ENCODE assay signal across 11 cellular contexts in the genomic region with DNA sequence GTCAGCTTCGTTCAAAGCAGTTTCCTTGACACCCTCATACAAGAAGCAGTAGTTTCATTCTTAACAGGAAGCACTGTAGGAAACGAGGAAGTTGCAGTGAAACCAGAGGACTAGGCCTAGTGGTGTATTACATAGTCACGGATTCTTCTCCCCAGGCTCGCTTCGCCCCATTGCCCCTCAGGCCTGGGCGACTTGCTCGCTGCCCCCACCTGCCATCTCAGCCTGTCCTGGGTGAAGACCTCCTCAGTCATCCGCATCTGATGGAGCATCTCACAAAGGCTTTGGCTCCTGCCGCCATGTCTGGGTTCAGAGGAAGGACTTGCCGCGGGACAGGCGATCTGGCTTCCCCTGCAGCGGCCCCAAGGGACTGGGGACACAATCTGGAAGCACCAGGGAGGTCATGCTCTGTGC.
DNase-seq lines count a peak whose midpoint lies in the region; ATAC-seq and TF ChIP-seq lines count a peak whose summit lies in the region.
"Had no signal": no experiment of that assay in that cellular context is flagged by ENCODE, and none has a peak within 500 bp of the region (broad histone marks: within the 10 kb centered on the region; RNA-seq: fewer than 3 reads in every experiment).

No MANE protein-coding gene starts in this region.

- H2BK20ac ChIP-seq in H9 (ENCODE audit: low read depth, low read length, poor library complexity, severe bottlenecking): no peak overlapping the region

- ATAC-seq in GM18870 (IDR thresholded peaks at IDR 0.05; ENCODE audit: unreplicated experiment) (peak; percentile 94), memory B cell (ENCODE audit: low read depth) (peak; percentile 98)

- H3K9me3 Mint-ChIP-seq in H9: peaks cover 0 to 5% of the 10 kb centered on the region in 2 experiments; a peak in 3 of 5 replicates
- H3K9me3 Mint-ChIP-seq in memory B cell: peaks cover 1% of the 10 kb centered on the region
- H3K9me3 Mint-ChIP-seq in type B pancreatic cell: peaks cover 8% of the 10 kb centered on the region
- H3K9me3 Mint-ChIP-seq: activated CD4-positive, alpha-beta T cell treated with anti-CD3 and anti-CD28 coated beads, Interleukin-2, amount 10 ng/mL, durations not matched to agents 7 days and 5 days had no signal

- no peak overlapping the region for H2BK5ac ChIP-seq in H9 (ENCODE audit: insufficient read length, low read length)

- H4K5ac ChIP-seq in H9 (ENCODE audit: insufficient read length, low read depth, low read length): no peak overlapping the region

- no peak for TF ChIP-seq POLR2A in erythroblast (IDR thresholded peaks at IDR 0.05; ENCODE audit: low read length)

- no peaks in the 10 kb centered on the region for H3K9me3 ChIP-seq in H9 (ENCODE audit: control insufficient read depth, low read depth, low read length)
- no peaks in the 10 kb centered on the region for H3K9me3 ChIP-seq in Karpas-422 (ENCODE audit: low read length)

- H2AK5ac ChIP-seq in H9 (ENCODE audit: insufficient read length, low read length): no peak overlapping the region

- H3K4ac ChIP-seq in H9 (ENCODE audit: low read depth, low read length): no peak overlapping the region

- WGBS in H9 (ENCODE audit: extremely low coverage, insufficient read length, low lambda C conversion rate): no CpG with 5 or more reads among the region's 13 CpGs

- no peak overlapping the region for H2BK12ac ChIP-seq in H9 (ENCODE audit: insufficient read length, low read depth, low read length)

- H3K27me3 ChIP-seq in H9 (ENCODE audit: insufficient read depth, low read length) (no peaks in the 10 kb centered on the region), Karpas-422 (ENCODE audit: low read length) (0 out of 2 replicates have a peak, but pooled peaks cover 4% of the 10 kb centered on the region)
- H3K27me3 ChIP-seq: cardiac muscle cell had no signal

- H3K4me3 Mint-ChIP-seq in H9 (no peak overlapping the region), memory B cell (peak overlapping the region; percentile 40), type B pancreatic cell (no peak overlapping the region)
- H3K4me3 Mint-ChIP-seq: activated CD4-positive, alpha-beta T cell treated with anti-CD3 and anti-CD28 coated beads, Interleukin-2, amount 10 ng/mL, durations not matched to agents 7 days and 5 days had no signal

- H4K20me1 ChIP-seq in H9 (ENCODE audit: control insufficient read depth, insufficient read depth, insufficient read length): no peaks in the 10 kb centered on the region
- H4K20me1 ChIP-seq in Karpas-422 (ENCODE audit: insufficient read depth, low read depth, low read length): no peaks in the 10 kb centered on the region

- H3K79me2 ChIP-seq in H9 (ENCODE audit: insufficient read depth, low read length): no peaks in the 10 kb centered on the region
- H3K79me2 ChIP-seq in Karpas-422 (ENCODE audit: low read length): no peaks in the 10 kb centered on the region

- H2BK120ac ChIP-seq in H9 (ENCODE audit: low read depth, low read length, poor library complexity, severe bottlenecking): no peak overlapping the region

- TF ChIP-seq CTCF in H9 (conservative IDR thresholded peaks at IDR 0.05) (no peak), type B pancreatic cell (conservative IDR thresholded peaks at IDR 0.05) (no peak)

- no peak overlapping the region for H3K14ac ChIP-seq in H9 (ENCODE audit: insufficient read depth, low read length)

- no peaks in the 10 kb centered on the region for H3K36me3 Mint-ChIP-seq in H9 (ENCODE audit: insufficient read depth in 1 of 3, low read depth in 3 of 3)
- no peaks in the 10 kb centered on the region for H3K36me3 Mint-ChIP-seq in memory B cell
- no peaks in the 10 kb centered on the region for H3K36me3 Mint-ChIP-seq in type B pancreatic cell

- H3K27me3 Mint-ChIP-seq in H9 (ENCODE audit: low read depth): no peaks in the 10 kb centered on the region
- H3K27me3 Mint-ChIP-seq in memory B cell: no peaks in the 10 kb centered on the region
- no peaks in the 10 kb centered on the region for H3K27me3 Mint-ChIP-seq in type B pancreatic cell

- H3K9ac ChIP-seq in H9 (ENCODE audit: extremely low read depth, insufficient read length, low read length): no peak overlapping the region
- H3K9ac ChIP-seq in Karpas-422 (ENCODE audit: low read length): no peak overlapping the region

- H3K27ac Mint-ChIP-seq in H9 (no peak overlapping the region), memory B cell (peak overlapping the region; percentile 73), type B pancreatic cell (no peak overlapping the region)
- H3K27ac Mint-ChIP-seq: activated CD4-positive, alpha-beta T cell treated with anti-CD3 and anti-CD28 coated beads, Interleukin-2, amount 10 ng/mL, durations not matched to agents 7 days and 5 days had no signal

- no peak overlapping the region for H4K8ac ChIP-seq in H9 (replicated peaks; ENCODE audit: insufficient read length, low read depth, low read length)

- H3K4me1 Mint-ChIP-seq in H9 (no peaks in the 10 kb centered on the region), memory B cell (peaks cover 7% of the 10 kb centered on the region), type B pancreatic cell (ENCODE audit: unreplicated experiment) (no peaks in the 10 kb centered on the region)
- H3K4me1 Mint-ChIP-seq: activated CD4-positive, alpha-beta T cell treated with anti-CD3 and anti-CD28 coated beads, Interleukin-2, amount 10 ng/mL, durations not matched to agents 7 days and 5 days had no signal

- no peak overlapping the region for H3K4me2 ChIP-seq in H9 (ENCODE audit: insufficient read depth, insufficient read length, low read length)
- peak overlapping the region; percentile 27 for H3K4me2 ChIP-seq in Karpas-422 (ENCODE audit: low read depth, low read length, poor library complexity, severe bottlenecking)

- H3K18ac ChIP-seq in H9 (ENCODE audit: insufficient read length, low read depth, low read length): no peak overlapping the region

- H2AFZ ChIP-seq in H9 (ENCODE audit: low read length) (no peak overlapping the region), Karpas-422 (ENCODE audit: low read length) (peak overlapping the region; percentile 60)

- H3K23me2 ChIP-seq in H9 (ENCODE audit: insufficient read length, low read depth, low read length, poor library complexity, severe bottlenecking): no peaks in the 10 kb centered on the region

- H3K36me3 ChIP-seq in Karpas-422 (ENCODE audit: insufficient read depth, low read length): no peaks in the 10 kb centered on the region
- H3K36me3 ChIP-seq: cardiac muscle cell had no signal

- no peak overlapping the region for H3T11ph ChIP-seq in H9 (ENCODE audit: low read length)

- no peak overlapping the region for H4K91ac ChIP-seq in H9 (ENCODE audit: insufficient read length, low read depth, low read length)

- H3K27ac ChIP-seq in H9 (ENCODE audit: insufficient read length, low read depth, low read length) (no peak overlapping the region), Karpas-422 (ENCODE audit: low read length) (no peak overlapping the region)
- H3K27ac ChIP-seq: cardiac muscle cell had no signal

- H2BK15ac ChIP-seq in H9 (ENCODE audit: low read depth, low read length): no peak overlapping the region

- no peaks in the 10 kb centered on the region for H3K79me1 ChIP-seq in H9 (ENCODE audit: insufficient read depth, low read depth, low read length, poor library complexity, severe bottlenecking)

- DNase-seq in H9: peak; percentile 37
- peak; percentile 78 for DNase-seq in Karpas-422
- DNase-seq in memory B cell (ENCODE audit: low spot score in 2 of 2): peak; percentile 40 to 48
- no peak for DNase-seq in COLO668 (lab: John Stamatoyannopoulos, UW; ENCODE audit: unreplicated experiment)
- DNase-seq in GM03348 (ENCODE audit: low spot score): no peak
- DNase-seq in type B pancreatic cell (ENCODE audit: extremely low spot score, unreplicated experiment): no peak
- no peak for DNase-seq in erythroblast (lab: John Stamatoyannopoulos, UW)
- DNase-seq: activated CD4-positive, alpha-beta T cell treated with anti-CD3 and anti-CD28 coated beads, Interleukin-2, amount 10 ng/mL, durations not matched to agents 7 days and 5 days; NCI-H2081 had no signal

- H3K4me1 ChIP-seq in H9 (ENCODE audit: insufficient read depth, low read length): no peaks in the 10 kb centered on the region
- peaks cover 9% of the 10 kb centered on the region for H3K4me1 ChIP-seq in Karpas-422 (ENCODE audit: low read length)

- no peak overlapping the region for H3K4me3 ChIP-seq in Karpas-422 (ENCODE audit: low read length)
- H3K4me3 ChIP-seq: cardiac muscle cell had no signal

- H3K56ac ChIP-seq in H9 (ENCODE audit: insufficient read length, low read depth, low read length): no peak overlapping the region

- H3K9me2 ChIP-seq in Karpas-422 (replicated peaks; ENCODE audit: insufficient read depth, low read length): no peaks in the 10 kb centered on the region

- H3K23ac ChIP-seq in H9 (ENCODE audit: insufficient read length, low read depth, low read length): no peak overlapping the region

Comparison
In these comparisons a context has a peak if more than half of its experiments do, and no peak if none do; other contexts are left out.
1. DNase-seq: peak in H9 (single experiment), Karpas-422 (single experiment) and memory B cell (2 of 2); none in COLO668 (single experiment), GM03348 (single experiment), type B pancreatic cell (single experiment) and erythroblast (0 of 2).